8 cellular contexts compared by ENCODE assay signal in the genomic region with DNA sequence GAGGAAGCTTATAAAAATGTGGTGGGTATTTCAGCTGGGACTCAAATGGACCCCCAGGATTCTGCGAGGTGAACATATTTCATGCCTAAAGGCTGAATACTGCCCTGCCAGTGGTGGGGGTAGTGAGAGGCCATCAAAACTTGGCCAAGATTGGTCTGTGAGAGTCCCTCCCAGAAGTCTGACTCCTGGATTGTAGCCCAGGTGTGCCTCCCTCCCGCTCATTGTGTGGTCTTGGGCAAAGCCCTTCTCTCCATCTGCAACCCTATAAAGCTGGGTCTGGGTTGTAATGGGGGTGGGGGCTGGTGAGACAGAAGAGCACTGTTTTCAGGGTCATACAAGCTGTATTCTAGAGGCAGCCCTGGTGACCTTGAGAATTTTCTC. TPM values are rescaled to one million over a fixed set of nuclear protein-coding genes. Genes with fewer than 3 reads are reported as not detected.
DNase-seq lines count a peak whose midpoint lies in the region; ATAC-seq and TF ChIP-seq lines count a peak whose summit lies in the region.

No MANE protein-coding gene starts in this region.

- TF ChIP-seq POLR2A in body of pancreas (IDR thresholded peaks at IDR 0.05) (no peak), uterus (IDR thresholded peaks at IDR 0.05) (no peak)

- H3K4me3 ChIP-seq in AG04450 (ENCODE audit: low read depth, low read length): peak overlapping the region; percentile 63
- H3K4me3 ChIP-seq in body of pancreas: peak overlapping the region; percentile 62 to 99
- peak overlapping the region; percentile 75 for H3K4me3 ChIP-seq in lower lobe of right lung
- H3K4me3 ChIP-seq in uterus: peak overlapping the region; percentile 63 to 70

- TF ChIP-seq CTCF in AG04450 (IDR thresholded peaks at IDR 0.05; ENCODE audit: low read depth, low read length): no peak
- TF ChIP-seq CTCF in HFFc6 (IDR thresholded peaks at IDR 0.05): 0 out of 2 replicates have a peak, but pooled peaks have one; percentile 11
- no peak for TF ChIP-seq CTCF in body of pancreas (IDR thresholded peaks at IDR 0.05)
- TF ChIP-seq CTCF in lower lobe of right lung (IDR thresholded peaks at IDR 0.05): no peak
- no peak for TF ChIP-seq CTCF in uterus (IDR thresholded peaks at IDR 0.05)

- H3K27ac ChIP-seq in AG04450 (ENCODE audit: low read depth, low read length) (no peak overlapping the region), body of pancreas (peak overlapping the region; percentile 64 to 86 (median 77)), lower lobe of right lung (peak overlapping the region; percentile 89), uterus (peak overlapping the region; percentile 70 to 82)

- DNase-seq in AG04450 (ENCODE audit: low read depth, low spot score) (no peak), HFFc6 (no peak), body of pancreas (peak in 3 of 4 donors; percentile 23 to 37 (median 26)), lower lobe of right lung (no peak), uterus (peak in 1 of 2 donors; percentile 20), SK-N-DZ (ENCODE audit: low spot score) (no peak), activated gamma-delta T cell (lab: John Stamatoyannopoulos, UW) (no peak), NCI-H2081 treated with DMSO at 0.1 percent for 48 hours (lab: John Stamatoyannopoulos, UW) (no peak)

- H3K27ac Mint-ChIP-seq in HFFc6: peak overlapping the region; percentile 84

- peaks cover 74% of the 10 kb centered on the region for H3K4me1 Mint-ChIP-seq in HFFc6 (ENCODE audit: low read depth)

- peaks cover 5% of the 10 kb centered on the region; the same call in 1 of the 2 replicates for H3K36me3 Mint-ChIP-seq in HFFc6 (ENCODE audit: low read depth)

- CTCF ChIA-PET in AG04450 (lab: Charles Lee): interaction anchor here (1.1 to 4.2 kb wide), 5 partner anchors 9 to 245 kb away, joined by 4 to 16 read pairs (median 5); no protein-coding TSS in a partner anchor

- H3K36me3 ChIP-seq in body of pancreas (replicated peaks in 1 of 2; ENCODE audit: insufficient read depth in 1 of 2, low read depth in 2 of 2): no peaks in the 10 kb centered on the region
- H3K36me3 ChIP-seq in lower lobe of right lung: no peaks in the 10 kb centered on the region
- H3K36me3 ChIP-seq in uterus: no peaks in the 10 kb centered on the region

- POLR2A ChIA-PET in AG04450 (lab: Yijun Ruan, JAX): no interaction called here

- H3K9me3 Mint-ChIP-seq in HFFc6: no peaks in the 10 kb centered on the region

- WGBS in body of pancreas, 2 donors: 16 to 47% methylated on average over 2 of the region's 2 CpGs

- H3K27me3 ChIP-seq in AG04450 (ENCODE audit: control insufficient read depth, insufficient read depth, low read length) (no peaks in the 10 kb centered on the region), body of pancreas (no peaks in the 10 kb centered on the region), lower lobe of right lung (ENCODE audit: low read depth) (no peaks in the 10 kb centered on the region), uterus (no peaks in the 10 kb centered on the region)

- intact Hi-C loops in body of pancreas (cut with DNase I) (no loop called here), lower lobe of right lung (cut with DNase I) (no loop called here), uterus (cut with DNase I; ENCODE audit: low total_unique reads) (no loop called here)

- ATAC-seq in body of pancreas (peak; percentile 28), lower lobe of right lung (peak; percentile 37 to 46)

- peak overlapping the region; percentile 86 for H3K4me3 Mint-ChIP-seq in HFFc6

- H3K9me3 ChIP-seq in AG04450 (ENCODE audit: control insufficient read depth, insufficient read depth, low read length) (no peaks in the 10 kb centered on the region), body of pancreas (no peaks in the 10 kb centered on the region), lower lobe of right lung (no peaks in the 10 kb centered on the region), uterus (no peaks in the 10 kb centered on the region)

- peaks cover 15% of the 10 kb centered on the region for H3K4me1 ChIP-seq in body of pancreas
- H3K4me1 ChIP-seq in lower lobe of right lung: peaks cover 16% of the 10 kb centered on the region
- no peaks in the 10 kb centered on the region for H3K4me1 ChIP-seq in uterus

- peaks cover 1% of the 10 kb centered on the region; the same call in 1 of the 2 replicates for H3K27me3 Mint-ChIP-seq in HFFc6 (ENCODE audit: insufficient read depth)

RNA-seq across cellular contexts. Expression of a gene that starts 0.9 kb away (rescaled TPM):
- polyA plus RNA-seq in AG04450 (2011; rRNA removed): 29.2 and 39.8 TPM in 2 replicates
- 16.2 and 17.0 TPM in 2 replicates for polyA minus RNA-seq in AG04450 (2011; rRNA and poly(A)+ RNA removed)
- 10 to 100 TPM; 15.0 to 36.0 (median 31.3) TPM for total RNA-seq in HFFc6 (2021; fragmentation: NEBNext Ultra II Directional; extraction: Animal tissue kit (Norgen Biotek cat#: 25700))
- total RNA-seq in body of pancreas: 10 to 100 TPM; 23.1 to 37.1 TPM
- total RNA-seq in lower lobe of right lung: 54.4 TPM
- 10 to 100 TPM in 2 of 4 donors, 1 to 10 TPM in 2; 2.7 to 17.8 (median 9.3) TPM for total RNA-seq in uterus
- 1.3 and 2.0 TPM in 2 replicates for polyA plus RNA-seq in SK-N-DZ (2014; cell fraction: cytosol; rRNA removed)
- polyA plus RNA-seq in SK-N-DZ (2014; cell fraction: nucleus; rRNA removed): 1.3 and 1.5 TPM in 2 replicates

RNA-seq across cellular contexts. Expression of a gene that starts 23.1 kb away (rescaled TPM):
- polyA plus RNA-seq in AG04450 (2011; rRNA removed): 11.6 and 14.8 TPM in 2 replicates
- 4.7 and 10.8 TPM in 2 replicates for polyA minus RNA-seq in AG04450 (2011; rRNA and poly(A)+ RNA removed)
- total RNA-seq in HFFc6 (2021; fragmentation: NEBNext Ultra II Directional; extraction: Animal tissue kit (Norgen Biotek cat#: 25700)): 10 to 100 TPM in 5 of 6 experiments, 1 to 10 TPM in 1; 9.6 to 13.2 (median 12.1) TPM
- 10 to 100 TPM; 15.6 to 20.4 TPM for total RNA-seq in body of pancreas
- 10.6 TPM for total RNA-seq in lower lobe of right lung
- 10 to 100 TPM in 3 of 4 donors, 1 to 10 TPM in 1; 4.4 to 29.4 (median 15.7) TPM for total RNA-seq in uterus
- polyA plus RNA-seq in SK-N-DZ (2014; cell fraction: cytosol; rRNA removed): 73.3 and 75.2 TPM in 2 replicates
- 43.0 and 43.7 TPM in 2 replicates for polyA plus RNA-seq in SK-N-DZ (2014; cell fraction: nucleus; rRNA removed)

Comparison
In these comparisons a context has a peak if more than half of its experiments do, and no peak if none do; other contexts are left out.
1. DNase-seq: peak in body of pancreas (3 of 4); none in AG04450 (single experiment), HFFc6 (single experiment), lower lobe of right lung (single experiment), SK-N-DZ (single experiment), activated gamma-delta T cell (single experiment) and NCI-H2081 treated with DMSO at 0.1 percent for 48 hours (single experiment).
2. Peak in every context shown above with its lines, with median percentiles within 50 percentile points of each other: H3K4me3 ChIP-seq.